Comparison of ENCODE assay signal across 14 cellular contexts in genomic region chr11:40168461-40168860, GRCh38.
A peak's percentile ranks its signal among the peaks of the same experiment; 100 is the strongest.
DNase-seq lines count a peak whose midpoint lies in the region; ATAC-seq and TF ChIP-seq lines count a peak whose summit lies in the region.
"Had no signal": no experiment of that assay in that cellular context is flagged by ENCODE, and none has a peak within 500 bp of the region (broad histone marks: within the 10 kb centered on the region; RNA-seq: fewer than 3 reads in every experiment).

No MANE protein-coding gene starts in this region.

- H3K36me3 ChIP-seq in spleen (no peaks in the 10 kb centered on the region), GM23248 (ENCODE audit: low read depth) (no peaks in the 10 kb centered on the region)

- H3K27me3 ChIP-seq in spleen (replicated peaks in 1 of 7) (no peaks in the 10 kb centered on the region), GM23248 (replicated peaks; ENCODE audit: insufficient read depth) (no peaks in the 10 kb centered on the region)

- intact Hi-C loops in spleen (cut with DNase I; ENCODE audit: low total_unique reads), result no loop called here

- no peak overlapping the region for H2AFZ ChIP-seq in GM23248

- H3K4me1 ChIP-seq in spleen (no peaks in the 10 kb centered on the region), GM23248 (ENCODE audit: insufficient read depth) (no peaks in the 10 kb centered on the region)

- no peak overlapping the region for H3K4me2 ChIP-seq in GM23248 (ENCODE audit: unreplicated experiment)

- in situ Hi-C loops in GM23248 (cut with MboI), result no loop called here

- no peak overlapping the region for H3K9ac ChIP-seq in GM23248

- TF ChIP-seq CTCF in spleen (IDR thresholded peaks at IDR 0.05 in 8 of 11, conservative IDR thresholded peaks at IDR 0.05 in 3 of 11), result no peak

- no peak overlapping the region for H3K4me3 ChIP-seq in spleen
- no peak overlapping the region for H3K4me3 ChIP-seq in GM23248

- H3F3A ChIP-seq in GM23248 (ENCODE audit: insufficient read depth), result no peaks in the 10 kb centered on the region

- H3K9me3 ChIP-seq in spleen (peaks cover 0 to 19% (median 12%) of the 10 kb centered on the region in 8 donors), GM23248 (ENCODE audit: low read depth) (no peaks in the 10 kb centered on the region)

- no peaks in the 10 kb centered on the region for H3K9me2 ChIP-seq in GM23248 (ENCODE audit: insufficient read depth)

- ATAC-seq in GM18520 (IDR thresholded peaks at IDR 0.05; ENCODE audit: unreplicated experiment), result peak; percentile 89
- peak; percentile 87 for ATAC-seq in GM21447 (IDR thresholded peaks at IDR 0.05; ENCODE audit: unreplicated experiment)
- ATAC-seq in HG03066 (IDR thresholded peaks at IDR 0.05; ENCODE audit: low read depth, unreplicated experiment), result peak; percentile 97
- ATAC-seq: natural killer cell treated with Interleukin-12 subunit alpha and Interleukin-12 subunit beta and Interleukin-15 and Interleukin-18, amount 100 ng/mL, for 72 hours had no signal

- no peak overlapping the region for H3K27ac ChIP-seq in spleen
- no peak overlapping the region for H3K27ac ChIP-seq in GM23248

- DNase-seq in astrocyte of the hippocampus (ENCODE audit: low read depth, low spot score) (peak; percentile 45), spleen (no peak), DMS153 (lab: John Stamatoyannopoulos, UW) (no peak), LoVo (ENCODE audit: low spot score) (no peak), GM23248 (no peak)
- DNase-seq: activated CD8-positive, alpha-beta memory T cell treated with anti-CD3 and anti-CD28 coated beads, Interleukin-2, amount 50 U/mL, for 48 hours; anterior cingulate cortex; effector CD4-positive, alpha-beta T cell; NCI-H2171; trophoblast cell had no signal

- H4K20me1 ChIP-seq in GM23248 (ENCODE audit: insufficient read depth), result no peaks in the 10 kb centered on the region

- no peaks in the 10 kb centered on the region for H3K79me2 ChIP-seq in GM23248 (ENCODE audit: insufficient read depth)

- no peak for TF ChIP-seq POLR2A in spleen (IDR thresholded peaks at IDR 0.05)
